ENCODE assay signal across 26 cellular contexts in genomic region chrX:71432733-71433132, GRCh38.
"Had no signal": no experiment of that assay in that cellular context is flagged by ENCODE, and none has a peak within 500 bp of the region (broad histone marks: within the 10 kb centered on the region; RNA-seq: fewer than 3 reads in every experiment).

No MANE protein-coding gene starts in this region.

- DNase-seq: hippocampal formation; kidney glomerular epithelial cell; left cardiac atrium; lower lobe of right lung; mammary epithelial cell; mesenchymal stem cell; naive thymus-derived CD8-positive, alpha-beta T cell; nucleus accumbens; pancreas; posterior cingulate gyrus; retina; right cardiac atrium; sigmoid colon; small intestine; spleen; stimulated activated CD4-positive, alpha-beta T cell treated with anti-CD3 and anti-CD28 coated beads, Interleukin-4, amount 100 ng/mL, for 24 hours; stimulated activated naive CD4-positive, alpha-beta T cell treated with Interleukin-2 at 50 U/mL for 16 hours; stimulated activated naive CD8-positive, alpha-beta T cell treated with anti-CD3 and anti-CD28 coated beads, Interleukin-15, amount 100 ng/mL, for 72 hours; substantia nigra; upper lobe of left lung had no signal

- H3K27ac ChIP-seq: lower lobe of right lung, pancreas, prostate gland, sigmoid colon, spleen, tibial nerve, upper lobe of left lung, vagina had no signal

- FAIRE-seq: keratinocyte, pancreas, small intestine had no signal

- H3K36me3 ChIP-seq: pancreas, prostate gland, vagina had no signal

- H3K4me3 ChIP-seq: lower lobe of right lung, pancreas, prostate gland, sigmoid colon, spleen, tibial nerve, upper lobe of left lung, vagina had no signal

- ATAC-seq: left cardiac atrium; left lobe of liver; lower lobe of right lung; naive thymus-derived CD8-positive, alpha-beta T cell; pancreas; right cardiac atrium; stimulated activated memory B cell treated with anti-CD40 and anti-IgM and Interleukin-4, amounts not matched to agents 10 μg/mL and 1 μg/mL and 100 μg/mL, for 72 hours; stimulated activated naive CD8-positive, alpha-beta T cell treated with anti-CD3 and anti-CD28 coated beads, Interleukin-15, amount 100 ng/mL, for 72 hours had no signal

- H3K27me3 ChIP-seq: pancreas, sigmoid colon, spleen, tibial nerve, upper lobe of left lung, vagina had no signal

- H3K4me1 ChIP-seq: lower lobe of right lung, pancreas, prostate gland, sigmoid colon, spleen, tibial nerve, upper lobe of left lung, vagina had no signal

- H3K9me3 ChIP-seq: lower lobe of right lung, pancreas, prostate gland, sigmoid colon, spleen, tibial nerve, upper lobe of left lung, vagina had no signal
